Comparison of ENCODE assay signal across 8 cellular contexts in genomic region chr10:119416855-119417254, GRCh38.
A peak's percentile ranks its signal among the peaks of the same experiment; 100 is the strongest.
DNase-seq lines count a peak whose midpoint lies in the region; ATAC-seq and TF ChIP-seq lines count a peak whose summit lies in the region.

No MANE protein-coding gene starts in this region.

- H3K4me3 ChIP-seq in BJ (ENCODE audit: low read depth, low read length): no peak overlapping the region
- no peak overlapping the region for H3K4me3 ChIP-seq in colonic mucosa
- no peak overlapping the region for H3K4me3 ChIP-seq in lung

- H3K4me1 ChIP-seq in colonic mucosa: no peaks in the 10 kb centered on the region
- H3K4me1 ChIP-seq in lung (ENCODE audit: control insufficient read depth in 2 of 2, insufficient read depth in 2 of 2, low read length in 2 of 2): peaks cover 0 to 21% of the 10 kb centered on the region in 2 donors

- CTCF ChIA-PET in BJ (lab: Yijun Ruan, JAX): interaction anchor here (1.3 to 3.3 kb wide), 5 partner anchors 25 to 216 kb away, joined by 3 to 20 read pairs (median 11); partner anchors contain the start of gene GRK5

- no peak for ATAC-seq in lung (ENCODE audit: insufficient read depth, low FRiP score)
- ATAC-seq in HG03095 (IDR thresholded peaks at IDR 0.05; ENCODE audit: unreplicated experiment): no peak

- DNase-seq in BJ (ENCODE audit: low read depth): no peak
- DNase-seq in GM20000 (ENCODE audit: low spot score): peak; percentile 90
- peak; percentile 9 for DNase-seq in NCI-H146 treated with DMSO at 0.1 percent for 48 hours (lab: John Stamatoyannopoulos, UW; ENCODE audit: unreplicated experiment)
- peak; percentile 82 for DNase-seq in activated CD4-positive, alpha-beta T cell treated with anti-CD3 and anti-CD28 coated beads for 48 hours
- DNase-seq in colonic mucosa: peak; percentile 58
- peak; percentile 56 for DNase-seq in lung (ENCODE audit: low spot score)
- DNase-seq in stimulated activated CD8-positive, alpha-beta memory T cell treated with anti-CD3 and anti-CD28 coated beads, Interleukin-4, amount 100 ng/mL, for 24 hours (ENCODE audit: low read depth): peak; percentile 51

- no peaks in the 10 kb centered on the region for H3K9me3 ChIP-seq in colonic mucosa
- H3K9me3 ChIP-seq in lung (ENCODE audit: control insufficient read depth in 2 of 2, insufficient read depth in 1 of 2, low read length in 1 of 2): no peaks in the 10 kb centered on the region

- H3K9ac ChIP-seq in colonic mucosa (ENCODE audit: low read depth in 2 of 2, low read length in 2 of 2): no peak overlapping the region

- POLR2A ChIA-PET in BJ (lab: Charles Lee): no interaction called here

- peak; percentile 67 for TF ChIP-seq CTCF in BJ (IDR thresholded peaks at IDR 0.05; ENCODE audit: insufficient read depth, low read depth, low read length)
- peak; percentile 88 for TF ChIP-seq CTCF in GM20000 (IDR thresholded peaks at IDR 0.05; ENCODE audit: extremely low read depth, missing control alignments)
- TF ChIP-seq CTCF in colonic mucosa (IDR thresholded peaks at IDR 0.05): peak; percentile 81
- TF ChIP-seq CTCF in lung (IDR thresholded peaks at IDR 0.05; ENCODE audit: control extremely low read depth, extremely low read depth): peak; percentile 49

- peaks cover 1% of the 10 kb centered on the region; the same call in 1 of the 2 replicates for H3K36me3 ChIP-seq in BJ (ENCODE audit: control insufficient read depth, insufficient read depth, low read length)
- H3K36me3 ChIP-seq in colonic mucosa: no peaks in the 10 kb centered on the region
- peaks cover 0 to 3% of the 10 kb centered on the region in 2 donors for H3K36me3 ChIP-seq in lung (ENCODE audit: control insufficient read depth in 2 of 2, insufficient read depth in 2 of 2, low read length in 2 of 2)

- H3K27ac ChIP-seq in colonic mucosa (no peak overlapping the region), lung (ENCODE audit: low read depth in 1 of 2, low read length in 1 of 2) (peak overlapping the region in 1 of 2 donors; percentile 3)

- intact Hi-C loops in colonic mucosa (cut with DNase I): loop anchor here (2.0 kb wide), 1 partner anchor 218 kb away; no protein-coding TSS in a partner anchor

- 46 to 48% methylated on average over 10 of the region's 10 CpGs for WGBS in lung, 2 donors

- no peaks in the 10 kb centered on the region for H3K27me3 ChIP-seq in BJ (ENCODE audit: control insufficient read depth, insufficient read depth, low read length)
- no peaks in the 10 kb centered on the region for H3K27me3 ChIP-seq in colonic mucosa
- no peaks in the 10 kb centered on the region for H3K27me3 ChIP-seq in lung (ENCODE audit: control insufficient read depth, insufficient read depth)
